Comparison of ENCODE assay signal across 7 cellular contexts in the genomic region with DNA sequence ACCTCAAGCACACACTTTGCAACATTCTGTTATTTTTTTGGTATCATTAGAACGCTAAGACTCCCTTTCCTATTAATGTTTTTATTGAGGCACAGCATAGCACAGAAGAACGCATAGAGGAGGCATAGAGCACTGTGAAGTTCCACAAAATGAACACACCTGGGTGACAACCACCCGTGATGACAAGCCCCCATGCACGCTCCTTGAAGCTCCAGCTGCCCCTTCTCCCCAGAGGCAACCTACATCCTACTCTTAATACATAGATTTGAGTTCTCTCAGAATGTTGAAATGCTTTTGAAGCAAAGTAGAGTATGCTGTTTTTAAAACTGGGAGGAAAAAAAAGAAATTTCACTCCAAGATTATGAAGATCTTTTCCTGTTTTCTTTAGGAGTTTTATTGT.
"Had no signal": no experiment of that assay in that cellular context is flagged by ENCODE, and none has a peak within 500 bp of the region (broad histone marks: within the 10 kb centered on the region; RNA-seq: fewer than 3 reads in every experiment).

No MANE protein-coding gene starts in this region.

- DNase-seq: GM23248, GOT3, H7, HCEC 1CT, KBM-7 had no signal

- H3K9me3 Mint-ChIP-seq: IgD-negative memory B cell had no signal

- H3K27ac Mint-ChIP-seq: IgD-negative memory B cell had no signal

- H3K4me3 Mint-ChIP-seq: IgD-negative memory B cell had no signal

- H3K4me3 ChIP-seq: GM23248 had no signal

- H3K4me2 ChIP-seq: KMS-11 had no signal

- H2AFZ ChIP-seq: GM23248 had no signal

- H3K9ac ChIP-seq: GM23248, KMS-11 had no signal

- H3K27ac ChIP-seq: GM23248, KMS-11 had no signal
